11 cellular contexts compared by ENCODE assay signal in the genomic region with DNA sequence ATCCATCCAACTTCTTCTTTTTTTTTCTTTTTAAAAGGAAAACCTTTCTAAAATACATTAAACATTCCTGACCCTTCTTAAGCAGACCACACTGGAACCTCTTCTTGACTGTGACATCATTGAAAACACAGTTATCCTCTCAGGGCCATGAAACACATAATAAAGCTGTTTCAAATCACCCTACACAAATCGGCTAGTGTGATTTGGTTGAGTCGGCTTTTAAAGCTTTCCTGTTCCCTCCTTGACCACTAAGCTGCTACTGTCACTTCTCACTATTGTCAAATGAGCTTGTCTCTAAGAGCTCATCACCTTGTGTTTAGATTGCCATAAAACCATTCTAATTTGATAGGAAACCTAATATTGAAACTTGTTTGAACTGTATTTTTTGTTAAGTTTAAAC. TPM values are rescaled to one million over a fixed set of nuclear protein-coding genes. Genes with fewer than 3 reads are reported as not detected.
DNase-seq lines count a peak whose midpoint lies in the region; ATAC-seq, FAIRE-seq and TF ChIP-seq lines count a peak whose summit lies in the region.
"Had no signal": no experiment of that assay in that cellular context is flagged by ENCODE, and none has a peak within 500 bp of the region (broad histone marks: within the 10 kb centered on the region; RNA-seq: fewer than 3 reads in every experiment).

No MANE protein-coding gene starts in this region.

- no peak overlapping the region for H3K27ac ChIP-seq in A549
- H3K27ac ChIP-seq: C4-2B had no signal

- peaks cover 65% of the 10 kb centered on the region for H3K4me1 ChIP-seq in A549

- TF ChIP-seq RAD21 in A549 (conservative IDR thresholded peaks at IDR 0.05 in 1 of 2, IDR thresholded peaks at IDR 0.05 in 1 of 2), result no peak

- FAIRE-seq in A549 (lab: Jason Lieb, UNC), result no peak

- no peak for TF ChIP-seq EP300 in A549 (IDR thresholded peaks at IDR 0.05)

- H3K27me3 Mint-ChIP-seq in chondrocyte (ENCODE audit: low read depth), result no peaks in the 10 kb centered on the region

- TF ChIP-seq CTCF in A549 (IDR thresholded peaks at IDR 0.05) (no peak), GM12865 (IDR thresholded peaks at IDR 0.05; ENCODE audit: insufficient read depth, low read depth, low read length, missing control alignments) (no peak), chondrocyte (IDR thresholded peaks at IDR 0.05) (peak; percentile 18)

- no peak for DNase-seq in A549 (ENCODE audit: low read depth in 1 of 2, low spot score in 1 of 2)
- peak; percentile 59 for DNase-seq in GM12865 (ENCODE audit: low read depth)
- peak; percentile 60 for DNase-seq in NCI-H69 (lab: John Stamatoyannopoulos, UW)
- DNase-seq in chondrocyte (ENCODE audit: low spot score), result no peak
- DNase-seq in COLO668 (lab: John Stamatoyannopoulos, UW; ENCODE audit: unreplicated experiment), result no peak
- no peak for DNase-seq in stimulated activated CD4-positive, alpha-beta T cell treated with anti-CD3 and anti-CD28 coated beads, Interleukin-2, amount 100 ng/mL, for 24 hours
- DNase-seq in NCI-H2196 (lab: John Stamatoyannopoulos, UW; ENCODE audit: unreplicated experiment), result no peak
- DNase-seq in islet precursor cell, result no peak
- DNase-seq: NCI-H1092, SHP77 treated with DMSO at 0.1 percent for 48 hours had no signal

- peak overlapping the region; percentile 68 for H3K27ac Mint-ChIP-seq in chondrocyte (ENCODE audit: unreplicated experiment)

- H3K4me2 ChIP-seq in A549, result no peak overlapping the region

- no peaks in the 10 kb centered on the region for H3K36me3 Mint-ChIP-seq in chondrocyte (ENCODE audit: low read depth)

- ATAC-seq in A549, result peak in 1 of 2 experiments; percentile 46; a peak in 2 of 6 replicates

- POLR2A ChIA-PET in A549 (lab: Yijun Ruan, JAX), result no interaction called here

- H3K9me3 Mint-ChIP-seq in chondrocyte (ENCODE audit: low read depth), result no peaks in the 10 kb centered on the region

- 61% methylated on average over 2 of the region's 2 CpGs for WGBS in A549 (ENCODE audit: missing lambda C conversion rate)

- no peaks in the 10 kb centered on the region for H3K9me3 ChIP-seq in A549

- no peak for TF ChIP-seq POLR2A in A549 (IDR thresholded peaks at IDR 0.05; ENCODE audit: low read length)

- no peak overlapping the region for H3K4me3 Mint-ChIP-seq in chondrocyte (ENCODE audit: unreplicated experiment)

- H3K4me3 ChIP-seq in A549, result no peak overlapping the region
- H3K4me3 ChIP-seq in GM12865 (ENCODE audit: low read depth, low read length), result no peak overlapping the region

- CTCF ChIA-PET in A549 (lab: Yijun Ruan, JAX), result interaction anchor here (1.0 to 1.1 kb wide), 2 partner anchors 68 to 75 kb away, joined by 3 to 4 read pairs; no protein-coding TSS in a partner anchor

- peaks cover 88% of the 10 kb centered on the region for H3K4me1 Mint-ChIP-seq in chondrocyte (ENCODE audit: low read depth)

TF ChIP-seq in A549, 52 proteins besides CTCF, POLR2A, EP300 and RAD21:
- TF ChIP-seq TFCP2L1 (CRISPR knock-in tag; IDR thresholded peaks at IDR 0.05), result no peak
- peak; percentile 19 for TF ChIP-seq MAFK (IDR thresholded peaks at IDR 0.05; ENCODE audit: partially characterized antibody)

RNA-seq across cellular contexts. Expression of a gene that starts 5.9 kb away (rescaled TPM):
- polyA plus RNA-seq in A549 (2011; rRNA removed), result 21.7 and 24.5 TPM in 2 replicates
- 4.6 and 5.3 TPM in 2 replicates for polyA plus RNA-seq in A549 (2012; cell fraction: cytosol; rRNA removed)
- polyA plus RNA-seq in A549 (2012; cell fraction: nucleus; rRNA removed), result 6.4 and 12.2 TPM in 2 replicates
- polyA plus RNA-seq in A549 (2017; fragmentation: RNase III; extraction: RNeasy Plus Mini Kit Qiagen cat#74134 plus additional on column Dnase treatment), result 13.4 to 17.4 TPM (median 14.7 TPM) in 3 replicates
- polyA minus RNA-seq in A549 (2011; rRNA and poly(A)+ RNA removed), result 34.7 and 38.2 TPM in 2 replicates
- total RNA-seq in chondrocyte, result 22.7 to 28.9 TPM (median 25.8 TPM) in 3 replicates

Comparison
In these comparisons a context has a peak if more than half of its experiments do, and no peak if none do; other contexts are left out.
1. DNase-seq: peak in GM12865 (single experiment) and NCI-H69 (single experiment); none in A549 (0 of 2), chondrocyte (single experiment), COLO668 (single experiment), stimulated activated CD4-positive, alpha-beta T cell treated with anti-CD3 and anti-CD28 coated beads, Interleukin-2, amount 100 ng/mL, for 24 hours (0 of 2), NCI-H2196 (single experiment) and islet precursor cell (single experiment).